ENCODE assay signal across 1 cellular context in the genomic region with DNA sequence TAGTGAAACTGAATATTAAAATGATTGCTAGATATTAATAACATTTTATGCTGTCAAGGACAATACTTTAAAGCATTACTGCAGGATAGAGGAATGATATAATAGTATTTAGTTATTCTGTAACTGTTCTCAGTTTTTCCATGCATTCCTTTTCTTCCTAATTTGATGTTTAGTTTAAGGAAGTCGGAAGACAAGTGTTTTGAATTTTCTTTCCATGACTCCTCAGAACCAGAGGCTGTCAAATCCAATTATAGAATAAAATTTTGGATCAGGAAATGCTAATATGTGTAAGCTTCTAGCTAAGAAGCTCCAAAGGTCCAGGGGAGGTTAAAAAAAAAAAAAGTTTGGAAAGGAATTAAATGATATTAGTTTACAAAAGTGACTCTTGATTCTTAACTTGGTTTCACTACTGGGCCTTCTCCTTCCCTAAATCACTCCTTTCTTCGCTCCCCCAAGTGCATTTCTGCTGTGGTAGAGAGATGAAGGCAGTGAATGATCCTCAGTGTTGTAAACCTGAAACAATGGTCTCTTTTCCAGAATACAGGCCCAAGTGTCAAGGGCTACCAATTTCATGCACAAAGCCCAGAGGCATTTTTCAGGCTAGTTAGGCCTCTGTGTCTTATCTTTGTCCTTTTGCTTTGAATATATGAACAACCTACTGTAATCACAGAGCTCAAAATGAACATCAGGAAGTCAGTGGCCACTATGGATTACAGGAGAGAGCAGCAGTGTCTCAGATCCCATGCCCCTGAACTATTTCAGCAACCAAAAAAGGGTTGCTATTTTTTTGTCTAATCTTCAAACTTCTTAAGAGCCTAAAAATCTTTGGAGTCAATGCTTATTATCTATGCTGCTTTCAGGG.
TF ChIP-seq lines count a peak whose summit lies in the region.

No MANE protein-coding gene starts in this region.

TF ChIP-seq in IMR-90, 13 proteins besides CTCF, POLR2A, EP300 and RAD21:
- TF ChIP-seq FOS (IDR thresholded peaks at IDR 0.05; ENCODE audit: low read depth, low read length) (no peak), NFE2L2 (IDR thresholded peaks at IDR 0.05; ENCODE audit: low read depth, low read length) (no peak), RFX5 (IDR thresholded peaks at IDR 0.05; ENCODE audit: low read depth, low read length) (no peak), CEBPB (IDR thresholded peaks at IDR 0.05; ENCODE audit: low read depth, low read length) (no peak), RCOR1 (IDR thresholded peaks at IDR 0.05; ENCODE audit: insufficient replicate concordance, low read length) (no peak), USF2 (IDR thresholded peaks at IDR 0.05; ENCODE audit: low read depth, low read length) (no peak), MAZ (IDR thresholded peaks at IDR 0.05; ENCODE audit: borderline replicate concordance, low read depth, low read length) (no peak), MAFK (IDR thresholded peaks at IDR 0.05; ENCODE audit: low read depth, low read length) (no peak), MXI1 (IDR thresholded peaks at IDR 0.05; ENCODE audit: borderline replicate concordance, low read depth, low read length) (no peak), CHD1 (IDR thresholded peaks at IDR 0.05; ENCODE audit: low read depth, low read length) (no peak), ELK1 (IDR thresholded peaks at IDR 0.05; ENCODE audit: borderline replicate concordance, low read depth, low read length) (no peak), BHLHE40 (IDR thresholded peaks at IDR 0.05; ENCODE audit: low read depth, low read length) (no peak), SMC3 (IDR thresholded peaks at IDR 0.05; ENCODE audit: low read depth, low read length) (no peak)
TF ChIP-seq in IMR-90: peak in this region for 0.
